ENCODE assay signal across 8 cellular contexts in the genomic region with DNA sequence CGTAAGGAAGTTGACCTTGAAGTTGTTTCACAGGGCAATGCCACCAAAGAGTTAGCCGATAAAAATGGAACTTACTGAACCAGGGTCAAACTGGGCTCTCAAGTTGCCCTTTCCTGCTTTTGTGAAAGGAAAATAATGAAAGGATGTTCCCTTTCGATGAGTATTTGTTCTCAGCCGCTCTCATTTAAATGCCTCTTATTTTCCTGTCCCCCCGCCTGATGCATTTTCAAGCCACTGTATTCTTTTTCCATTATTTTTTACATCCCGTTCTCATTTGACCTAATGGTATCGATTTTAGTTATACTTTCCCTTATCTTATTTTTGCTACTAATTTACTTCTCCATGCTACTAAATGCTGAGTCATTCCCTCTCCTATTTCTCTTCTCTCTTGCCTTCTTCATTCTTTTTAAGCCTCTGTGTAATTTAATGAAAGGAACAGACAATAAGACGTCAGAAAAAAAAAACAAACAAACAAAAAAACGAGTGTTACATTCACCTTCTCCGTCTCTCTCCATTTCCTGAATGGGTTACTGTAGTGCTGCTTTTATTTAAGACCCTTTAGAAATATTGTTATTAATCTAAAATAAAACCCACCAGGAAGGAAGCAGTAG. TPM values are rescaled to one million over a fixed set of nuclear protein-coding genes. Genes with fewer than 3 reads are reported as not detected.
DNase-seq lines count a peak whose midpoint lies in the region; ATAC-seq lines count a peak whose summit lies in the region.

No MANE protein-coding gene starts in this region.

- peak overlapping the region; percentile 78 to 91 for H3K4me3 ChIP-seq in muscle layer of duodenum (ENCODE audit: low read depth in 1 of 2, low read length in 2 of 2)

- peaks cover 9% of the 10 kb centered on the region in 2 donors for H3K36me3 ChIP-seq in muscle layer of duodenum (ENCODE audit: control insufficient read depth in 1 of 2, insufficient read depth in 2 of 2, low read length in 2 of 2)

- H3K9me3 ChIP-seq in muscle layer of duodenum (ENCODE audit: control insufficient read depth in 1 of 2, low read length in 2 of 2) = no peaks in the 10 kb centered on the region

- DNase-seq in NCI-H748 treated with DMSO at 0.1 percent for 48 hours (lab: John Stamatoyannopoulos, UW) = peak; percentile 66
- no peak for DNase-seq in NCI-H748 (lab: John Stamatoyannopoulos, UW; ENCODE audit: unreplicated experiment)
- peak; percentile 76 for DNase-seq in OCI-M1 (lab: John Stamatoyannopoulos, UW)
- DNase-seq in mesenteric fat pad (ENCODE audit: low spot score) = no peak

- H3K36me3 Mint-ChIP-seq in dendritic cell treated with granulocyte-macrophage colony-stimulating factor and Interleukin-4, amounts not matched to agents 40 ng/mL and 50 ng/mL, for 4 days (ENCODE audit: low read depth) = peaks cover 16% of the 10 kb centered on the region

- peaks cover 7 to 40% of the 10 kb centered on the region in 2 donors for H3K4me1 ChIP-seq in muscle layer of duodenum (ENCODE audit: control insufficient read depth in 1 of 2, insufficient read depth in 2 of 2, low read length in 2 of 2)

- intact Hi-C loops in dendritic cell treated with granulocyte-macrophage colony-stimulating factor and Interleukin-4, amounts not matched to agents 40 ng/mL and 50 ng/mL, for 4 days (cut with micrococcal nuclease) = loop anchor here (10.0 kb wide), 1 partner anchor 496 kb away; no protein-coding TSS in a partner anchor

- ATAC-seq in GM19455 (IDR thresholded peaks at IDR 0.05; ENCODE audit: unreplicated experiment) (no peak), GM21360 (IDR thresholded peaks at IDR 0.05; ENCODE audit: unreplicated experiment) (no peak)

- H3K9me3 Mint-ChIP-seq in dendritic cell treated with granulocyte-macrophage colony-stimulating factor and Interleukin-4, amounts not matched to agents 40 ng/mL and 50 ng/mL, for 4 days = no peaks in the 10 kb centered on the region

- H3K27me3 Mint-ChIP-seq in dendritic cell treated with granulocyte-macrophage colony-stimulating factor and Interleukin-4, amounts not matched to agents 40 ng/mL and 50 ng/mL, for 4 days = peaks cover 4% of the 10 kb centered on the region

- H3K27ac Mint-ChIP-seq in dendritic cell treated with granulocyte-macrophage colony-stimulating factor and Interleukin-4, amounts not matched to agents 40 ng/mL and 50 ng/mL, for 4 days = peak overlapping the region; percentile 97

- peak overlapping the region; percentile 97 for H3K27ac ChIP-seq in muscle layer of duodenum (ENCODE audit: low read length)

- no peaks in the 10 kb centered on the region for H3K27me3 ChIP-seq in muscle layer of duodenum (ENCODE audit: low read depth, low read length)

- peak overlapping the region; percentile 91 for H3K4me3 Mint-ChIP-seq in dendritic cell treated with granulocyte-macrophage colony-stimulating factor and Interleukin-4, amounts not matched to agents 40 ng/mL and 50 ng/mL, for 4 days

- H3K4me1 Mint-ChIP-seq in dendritic cell treated with granulocyte-macrophage colony-stimulating factor and Interleukin-4, amounts not matched to agents 40 ng/mL and 50 ng/mL, for 4 days (ENCODE audit: low read depth) = peaks cover 21% of the 10 kb centered on the region

RNA-seq across cellular contexts. Expression of a gene that starts 0.7 kb away (rescaled TPM):
- total RNA-seq in mesenteric fat pad = 49.3 TPM

RNA-seq across cellular contexts. Expression of a gene that starts 26.2 kb away (rescaled TPM):
- total RNA-seq in mesenteric fat pad = 0.16 TPM

Comparison
In these comparisons a context has a peak if more than half of its experiments do, and no peak if none do; other contexts are left out.
1. DNase-seq: peak in NCI-H748 treated with DMSO at 0.1 percent for 48 hours (single experiment) and OCI-M1 (single experiment); none in NCI-H748 (single experiment) and mesenteric fat pad (single experiment).